ENCODE assay signal across 23 cellular contexts in the genomic region with DNA sequence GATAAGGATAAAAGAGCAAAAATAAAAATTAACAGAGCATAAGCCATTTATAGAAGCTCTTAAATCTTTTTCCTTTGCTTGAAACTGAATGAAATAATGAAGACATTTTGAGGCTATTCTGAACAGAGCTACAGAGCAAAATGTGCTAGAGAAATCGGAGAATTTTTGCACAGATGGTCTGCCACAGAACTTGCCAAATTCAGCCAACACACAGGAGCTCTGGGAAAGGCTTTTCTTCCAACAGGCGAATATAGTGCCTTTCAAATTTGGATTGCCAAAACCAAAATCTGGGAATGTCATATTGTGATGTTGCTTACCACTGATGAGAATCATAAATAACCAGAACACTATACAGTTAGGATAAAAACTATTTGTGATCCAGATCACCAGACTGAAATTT.
"Had no signal": no experiment of that assay in that cellular context is flagged by ENCODE, and none has a peak within 500 bp of the region (broad histone marks: within the 10 kb centered on the region; RNA-seq: fewer than 3 reads in every experiment).

No MANE protein-coding gene starts in this region.

- H3K27me3 ChIP-seq: ascending aorta, body of pancreas, SJSA1 had no signal

- H3K9me3 ChIP-seq: ascending aorta, body of pancreas, SJSA1 had no signal

- H3K4me1 ChIP-seq: ascending aorta, body of pancreas, SJSA1 had no signal

- DNase-seq: activated CD4-positive, alpha-beta T cell treated with anti-CD3 and anti-CD28 coated beads for 48 hours; activated CD4-positive, alpha-beta T cell treated with anti-CD3 and anti-CD28 coated beads, Interleukin-2, amount 50 U/mL, for 4 hours; activated CD4-positive, CD25-positive, alpha-beta regulatory T cell treated with anti-CD3 and anti-CD28 coated beads, Interleukin-2, amount 50 U/mL, for 72 hours; activated CD8-positive, alpha-beta memory T cell treated with anti-CD3 and anti-CD28 coated beads, Interleukin-2, amount 50 U/mL, for 48 hours; activated CD8-positive, alpha-beta T cell treated with anti-CD3 and anti-CD28 coated beads, Interleukin-2, amount 10 ng/mL, durations not matched to agents 7 days and 5 days; activated T-cell treated with anti-CD3 and anti-CD28 coated beads, Interleukin-2, amount 50 U/mL, for 1 hour; body of pancreas; IMR-90; Kasumi-1; KBM-7; NCI-H1105 treated with DMSO at 0.1 percent for 48 hours; NCI-H1436 treated with DMSO at 0.1 percent for 48 hours; NCI-H187; NCI-H2081; NCI-H774; Right ventricle myocardium superior; RPMI8226; T-helper 17 cell; T-helper 9 cell had no signal

- ATAC-seq: activated CD8-positive, alpha-beta T cell treated with anti-CD3 and anti-CD28 coated beads, Interleukin-2, amount 10 ng/mL, durations not matched to agents 7 days and 5 days; body of pancreas; SK-N-SH treated with all-trans-retinoic acid at 6 μM for 48 hours; T-helper 17 cell; WTC11 had no signal

- H3K4me3 ChIP-seq: ascending aorta, body of pancreas, SJSA1 had no signal

- H3K36me3 ChIP-seq: ascending aorta, SJSA1 had no signal

- H3K27ac ChIP-seq: ascending aorta, body of pancreas, SJSA1 had no signal
